Comparison of ENCODE assay signal across 6 cellular contexts in the genomic region with DNA sequence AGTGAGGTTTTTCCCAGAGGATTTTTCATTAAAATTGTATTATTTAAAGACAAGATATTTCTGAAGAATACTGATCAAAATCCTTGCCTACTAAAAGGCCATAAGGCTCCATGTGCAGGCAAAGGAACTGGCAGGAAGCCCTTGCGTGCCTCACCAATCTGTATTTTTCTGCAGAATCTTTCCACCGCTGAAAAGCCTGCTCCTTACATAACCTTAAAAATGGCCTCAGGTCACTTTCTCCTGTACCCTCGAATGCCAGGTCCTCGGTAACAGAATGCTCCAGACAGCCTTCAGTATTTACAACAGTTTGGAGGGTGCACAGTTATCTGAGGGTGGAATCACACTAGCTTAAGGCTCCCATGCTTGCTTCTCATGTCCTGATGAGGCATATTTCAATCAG. TPM values are rescaled to one million over a fixed set of nuclear protein-coding genes. Genes with fewer than 3 reads are reported as not detected.
"Had no signal": no experiment of that assay in that cellular context is flagged by ENCODE, and none has a peak within 500 bp of the region (broad histone marks: within the 10 kb centered on the region; RNA-seq: fewer than 3 reads in every experiment).

No MANE protein-coding gene starts in this region.

- DNase-seq: GM23248, H9, KBM-7 had no signal

- ATAC-seq: HepG2 had no signal

RNA-seq across cellular contexts. Expression of a gene that starts 3.2 kb away (rescaled TPM):
- total RNA-seq: GM23248, H1, H9, HepG2 had no signal

RNA-seq across cellular contexts. Expression of a gene that starts 21.8 kb away (rescaled TPM):
- total RNA-seq: GM23248, H1, H9, HepG2, HT1080 had no signal
